ENCODE assay signal across 20 cellular contexts in genomic region chr13:26965058-26965380, GRCh38.
DNase-seq lines count a peak whose midpoint lies in the region; ATAC-seq and TF ChIP-seq lines count a peak whose summit lies in the region.
"Had no signal": no experiment of that assay in that cellular context is flagged by ENCODE, and none has a peak within 500 bp of the region (broad histone marks: within the 10 kb centered on the region; RNA-seq: fewer than 3 reads in every experiment).

No MANE protein-coding gene starts in this region.

- H4K20me1 ChIP-seq in Loucy (ENCODE audit: insufficient read depth, low read length, poor library complexity, severe bottlenecking), result no peaks in the 10 kb centered on the region
- no peaks in the 10 kb centered on the region for H4K20me1 ChIP-seq in smooth muscle cell (ENCODE audit: low read depth)

- H3K4me2 ChIP-seq in Loucy (ENCODE audit: low read depth, low read length, poor library complexity, severe bottlenecking) (peak overlapping the region; percentile 45), smooth muscle cell (peak overlapping the region; percentile 15)
- H3K4me2 ChIP-seq: PC-9 had no signal

- TF ChIP-seq CTCF in Loucy (conservative IDR thresholded peaks at IDR 0.05; ENCODE audit: low read length), result no peak
- TF ChIP-seq CTCF in smooth muscle cell (IDR thresholded peaks at IDR 0.05; ENCODE audit: borderline replicate concordance, insufficient read depth, poor library complexity, severe bottlenecking), result no peak
- no peak for TF ChIP-seq CTCF in chondrocyte (IDR thresholded peaks at IDR 0.05)

- peak overlapping the region; percentile 52 for H3K9ac ChIP-seq in Loucy (ENCODE audit: low read depth, low read length, poor library complexity, severe bottlenecking)
- no peak overlapping the region for H3K9ac ChIP-seq in smooth muscle cell (ENCODE audit: low read depth)

- H3K27me3 ChIP-seq in Loucy (ENCODE audit: insufficient read depth, low read length, poor library complexity, severe bottlenecking) (no peaks in the 10 kb centered on the region), smooth muscle cell (ENCODE audit: low read depth) (peaks cover 14% of the 10 kb centered on the region)
- H3K27me3 ChIP-seq: SJSA1 had no signal

- H2AFZ ChIP-seq in Loucy (ENCODE audit: low read length), result no peak overlapping the region
- H2AFZ ChIP-seq in smooth muscle cell (ENCODE audit: low read depth), result no peak overlapping the region
- H2AFZ ChIP-seq: PC-9 had no signal

- no peak overlapping the region for H3K27ac ChIP-seq in smooth muscle cell (ENCODE audit: low read depth)
- H3K27ac ChIP-seq: epithelial cell of prostate, PC-9, SJSA1 had no signal

- H3K4me3 Mint-ChIP-seq in chondrocyte (ENCODE audit: unreplicated experiment), result no peak overlapping the region
- H3K4me3 Mint-ChIP-seq: activated CD4-positive, alpha-beta T cell treated with anti-CD3 and anti-CD28 coated beads for 36 hours; activated naive CD4-positive, alpha-beta T cell treated with anti-CD3 and anti-CD28 coated beads, Interleukin-2, amount 50 U/mL, for 24 hours; activated T-cell treated with anti-CD3 and anti-CD28 coated beads, Interleukin-2, amount 50 U/mL, for 72 hours; immature natural killer cell; T-helper 1 cell treated with Interleukin-12 subunit alpha and Interleukin-12 subunit beta and Interleukin-4 antibody, amounts not matched to agents 30 μg/mL and 1 μg/mL, for 36 hours had no signal

- H3K79me2 ChIP-seq in Loucy (ENCODE audit: insufficient read depth, low read length) (peaks cover 5% of the 10 kb centered on the region; the same call in 1 of the 2 replicates), smooth muscle cell (ENCODE audit: low read depth) (no peaks in the 10 kb centered on the region)

- WGBS in smooth muscle cell (ENCODE audit: low lambda C conversion rate), result 88% methylated on average over 2 of the region's 3 CpGs

- no peaks in the 10 kb centered on the region for H3K9me3 ChIP-seq in Loucy (ENCODE audit: insufficient read depth, low read depth, low read length)
- no peaks in the 10 kb centered on the region for H3K9me3 ChIP-seq in smooth muscle cell (replicated peaks; ENCODE audit: low read depth)
- H3K9me3 ChIP-seq: SJSA1 had no signal

- H3K4me3 ChIP-seq in Loucy (ENCODE audit: low read length, poor library complexity, severe bottlenecking) (no peak overlapping the region), smooth muscle cell (no peak overlapping the region)
- H3K4me3 ChIP-seq: PC-9, SJSA1 had no signal

- DNase-seq in DMS53 (lab: John Stamatoyannopoulos, UW) (peak; percentile 94), left colon (peak; percentile 46 to 72), smooth muscle cell (lab: John Stamatoyannopoulos, UW; ENCODE audit: unreplicated experiment) (no peak), HuH-7.5 (ENCODE audit: low spot score) (no peak), chondrocyte (ENCODE audit: low spot score) (no peak)
- no peak for DNase-seq in activated CD8-positive, alpha-beta memory T cell treated with anti-CD3 and anti-CD28 coated beads, Interleukin-2, amount 50 U/mL, for 4 hours
- DNase-seq: activated CD4-positive, alpha-beta T cell treated with anti-CD3 and anti-CD28 coated beads for 36 hours; activated T-cell treated with anti-CD3 and anti-CD28 coated beads, Interleukin-2, amount 50 U/mL, for 72 hours; caudate nucleus; DMS79; immature natural killer cell; NCI-H1048; NCI-H187 treated with DMSO at 0.1 percent for 48 hours; stimulated activated CD4-positive, alpha-beta T cell treated with anti-CD3 and anti-CD28 coated beads, Interleukin-15, amount 100 ng/mL, for 24 hours had no signal

- H3K36me3 ChIP-seq in Loucy (ENCODE audit: insufficient read depth, low read length) (no peaks in the 10 kb centered on the region), smooth muscle cell (ENCODE audit: low read depth) (no peaks in the 10 kb centered on the region)
- H3K36me3 ChIP-seq: SJSA1 had no signal

- intact Hi-C loops in left colon (cut with DNase I, micrococcal nuclease), result no loop called here

- peaks cover 64% of the 10 kb centered on the region for H3K4me1 ChIP-seq in Loucy (ENCODE audit: insufficient read depth, low read length, poor library complexity, severe bottlenecking)
- no peaks in the 10 kb centered on the region for H3K4me1 ChIP-seq in smooth muscle cell (ENCODE audit: low read depth)
- H3K4me1 ChIP-seq: SJSA1 had no signal

- H3K9me2 ChIP-seq in Loucy (replicated peaks; ENCODE audit: low read depth, low read length), result no peaks in the 10 kb centered on the region

- no peaks in the 10 kb centered on the region for H3F3A ChIP-seq in Loucy (ENCODE audit: low read depth)
- H3F3A ChIP-seq in smooth muscle cell (ENCODE audit: low read depth), result peaks cover 8% of the 10 kb centered on the region

- H3K36me3 Mint-ChIP-seq in chondrocyte (ENCODE audit: low read depth), result no peaks in the 10 kb centered on the region
- H3K36me3 Mint-ChIP-seq: activated naive CD4-positive, alpha-beta T cell treated with anti-CD3 and anti-CD28 coated beads, Interleukin-2, amount 50 U/mL, for 24 hours; immature natural killer cell had no signal

- H3K27me3 Mint-ChIP-seq in chondrocyte (ENCODE audit: low read depth), result peaks cover 15% of the 10 kb centered on the region
- H3K27me3 Mint-ChIP-seq: activated CD4-positive, alpha-beta T cell treated with anti-CD3 and anti-CD28 coated beads for 36 hours; activated naive CD4-positive, alpha-beta T cell treated with anti-CD3 and anti-CD28 coated beads, Interleukin-2, amount 50 U/mL, for 24 hours had no signal

- peak; percentile 48 for ATAC-seq in left colon
- ATAC-seq: activated CD4-positive, alpha-beta T cell treated with anti-CD3 and anti-CD28 coated beads for 36 hours; activated T-cell treated with anti-CD3 and anti-CD28 coated beads, Interleukin-2, amount 50 U/mL, for 72 hours had no signal

- peaks cover 11% of the 10 kb centered on the region for H3K4me1 Mint-ChIP-seq in chondrocyte (ENCODE audit: low read depth)
- H3K4me1 Mint-ChIP-seq: activated CD4-positive, alpha-beta T cell treated with anti-CD3 and anti-CD28 coated beads for 36 hours; activated naive CD4-positive, alpha-beta T cell treated with anti-CD3 and anti-CD28 coated beads, Interleukin-2, amount 50 U/mL, for 24 hours; immature natural killer cell had no signal

- H3K27ac Mint-ChIP-seq in chondrocyte (ENCODE audit: unreplicated experiment), result no peak overlapping the region
- H3K27ac Mint-ChIP-seq: activated CD4-positive, alpha-beta T cell treated with anti-CD3 and anti-CD28 coated beads for 36 hours; activated naive CD4-positive, alpha-beta T cell treated with anti-CD3 and anti-CD28 coated beads, Interleukin-2, amount 50 U/mL, for 24 hours; activated T-cell treated with anti-CD3 and anti-CD28 coated beads, Interleukin-2, amount 50 U/mL, for 72 hours; T-helper 1 cell treated with Interleukin-12 subunit alpha and Interleukin-12 subunit beta and Interleukin-4 antibody, amounts not matched to agents 30 μg/mL and 1 μg/mL, for 36 hours had no signal

- no peaks in the 10 kb centered on the region for H3K9me3 Mint-ChIP-seq in chondrocyte (ENCODE audit: low read depth)
- H3K9me3 Mint-ChIP-seq: activated naive CD4-positive, alpha-beta T cell treated with anti-CD3 and anti-CD28 coated beads, Interleukin-2, amount 50 U/mL, for 24 hours; activated T-cell treated with anti-CD3 and anti-CD28 coated beads, Interleukin-2, amount 50 U/mL, for 72 hours; immature natural killer cell; T-helper 1 cell treated with Interleukin-12 subunit alpha and Interleukin-12 subunit beta and Interleukin-4 antibody, amounts not matched to agents 30 μg/mL and 1 μg/mL, for 36 hours had no signal

Comparison
In these comparisons a context has a peak if more than half of its experiments do, and no peak if none do; other contexts are left out.
1. DNase-seq: peak in DMS53 (single experiment) and left colon (2 of 2); none in smooth muscle cell (single experiment), HuH-7.5 (single experiment), activated CD8-positive, alpha-beta memory T cell treated with anti-CD3 and anti-CD28 coated beads, Interleukin-2, amount 50 U/mL, for 4 hours (single experiment) and chondrocyte (single experiment).